Comparison of ENCODE assay signal across 14 cellular contexts in the genomic region with DNA sequence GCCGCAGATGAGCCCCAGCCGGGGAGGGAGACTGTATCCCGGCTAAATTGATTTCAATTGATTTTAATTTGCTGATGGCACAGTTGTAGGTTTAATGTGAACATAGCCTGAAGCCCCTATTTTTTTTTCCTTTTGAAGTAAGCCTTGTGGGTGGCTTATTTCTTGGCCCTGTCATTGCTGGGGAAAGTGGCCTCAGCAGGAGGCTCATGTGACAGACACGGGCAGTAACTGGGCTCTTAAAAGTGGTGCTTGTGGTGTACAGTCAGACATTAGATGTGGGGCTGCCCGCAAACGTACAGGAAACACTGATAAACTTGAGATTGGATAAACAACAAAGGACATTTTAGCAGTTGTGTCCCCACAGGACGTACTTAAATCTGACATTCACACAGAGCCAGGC.
DNase-seq lines count a peak whose midpoint lies in the region; ATAC-seq and TF ChIP-seq lines count a peak whose summit lies in the region.
"Had no signal": no experiment of that assay in that cellular context is flagged by ENCODE, and none has a peak within 500 bp of the region (broad histone marks: within the 10 kb centered on the region; RNA-seq: fewer than 3 reads in every experiment).

No MANE protein-coding gene starts in this region.

- TF ChIP-seq CTCF in neural crest cell (conservative IDR thresholded peaks at IDR 0.05) (no peak), right lobe of liver (IDR thresholded peaks at IDR 0.05) (no peak)

- H3K36me3 ChIP-seq in right lobe of liver = no peaks in the 10 kb centered on the region

- H3K27me3 ChIP-seq in right lobe of liver = no peaks in the 10 kb centered on the region

- 73% methylated on average over 6 of the region's 7 CpGs for WGBS in right lobe of liver (ENCODE audit: insufficient coverage, low coverage, low lambda C conversion rate, missing lambda C conversion rate)

- peaks cover 0 to 5% (median 0%) of the 10 kb centered on the region in 4 donors for H3K9me3 ChIP-seq in right lobe of liver

- no peak overlapping the region for H3K27ac ChIP-seq in right lobe of liver
- H3K27ac ChIP-seq: C4-2B had no signal

- ATAC-seq in left ventricle myocardium superior (no peak), right lobe of liver (no peak)
- ATAC-seq: GM12878 had no signal

- no peak for TF ChIP-seq POLR2A in right lobe of liver (IDR thresholded peaks at IDR 0.05)

- peak overlapping the region; percentile 50 for H3K27ac Mint-ChIP-seq in neural crest cell (ENCODE audit: unreplicated experiment)
- H3K27ac Mint-ChIP-seq: IgD-negative memory B cell; T-helper 1 cell treated with Interleukin-12 subunit alpha and Interleukin-12 subunit beta and Interleukin-4 antibody, amounts not matched to agents 30 μg/mL and 1 μg/mL, for 36 hours had no signal

- intact Hi-C loops in left ventricle myocardium superior (cut with micrococcal nuclease) = no loop called here
- intact Hi-C loops in right lobe of liver (cut with DNase I) = no loop called here

- peaks cover 18% of the 10 kb centered on the region for H3K36me3 Mint-ChIP-seq in neural crest cell (ENCODE audit: low read depth)

- no peak overlapping the region for H3K4me3 ChIP-seq in right lobe of liver
- H3K4me3 ChIP-seq: GM12878 had no signal

- peaks cover 7% of the 10 kb centered on the region for H3K9me3 Mint-ChIP-seq in neural crest cell

- no peak overlapping the region for H3K4me3 Mint-ChIP-seq in neural crest cell
- H3K4me3 Mint-ChIP-seq: IgD-negative memory B cell; T-helper 1 cell treated with Interleukin-12 subunit alpha and Interleukin-12 subunit beta and Interleukin-4 antibody, amounts not matched to agents 30 μg/mL and 1 μg/mL, for 36 hours had no signal

- H3K4me1 Mint-ChIP-seq in neural crest cell = no peaks in the 10 kb centered on the region
- H3K4me1 Mint-ChIP-seq: IgD-negative memory B cell had no signal

- peak; percentile 90 for DNase-seq in COLO668 (lab: John Stamatoyannopoulos, UW; ENCODE audit: unreplicated experiment)
- peak; percentile 100 for DNase-seq in DMS79 treated with DMSO at 0.1 percent for 48 hours (lab: John Stamatoyannopoulos, UW)
- DNase-seq in NCI-H2196 treated with DMSO at 0.1 percent for 48 hours (lab: John Stamatoyannopoulos, UW; ENCODE audit: unreplicated experiment) = peak; percentile 22
- DNase-seq in neural crest cell (ENCODE audit: low read depth, low spot score) = no peak
- no peak for DNase-seq in left ventricle myocardium superior
- no peak for DNase-seq in NCI-H1105 (lab: John Stamatoyannopoulos, UW)
- DNase-seq in right lobe of liver = no peak
- DNase-seq: DND-41, NCI-H446, RPMI8226 had no signal

- H3K4me1 ChIP-seq in right lobe of liver = peaks cover 0 to 7% (median 0%) of the 10 kb centered on the region in 4 donors

- no peaks in the 10 kb centered on the region for H3K27me3 Mint-ChIP-seq in neural crest cell (ENCODE audit: low read depth)
- H3K27me3 Mint-ChIP-seq: IgD-negative memory B cell had no signal

Comparison
In these comparisons a context has a peak if more than half of its experiments do, and no peak if none do; other contexts are left out.
1. DNase-seq: peak in COLO668 (single experiment), DMS79 treated with DMSO at 0.1 percent for 48 hours (single experiment) and NCI-H2196 treated with DMSO at 0.1 percent for 48 hours (single experiment); none in neural crest cell (single experiment), left ventricle myocardium superior (single experiment), NCI-H1105 (single experiment) and right lobe of liver (0 of 3).